Comparison of ENCODE assay signal across 21 cellular contexts in the genomic region with DNA sequence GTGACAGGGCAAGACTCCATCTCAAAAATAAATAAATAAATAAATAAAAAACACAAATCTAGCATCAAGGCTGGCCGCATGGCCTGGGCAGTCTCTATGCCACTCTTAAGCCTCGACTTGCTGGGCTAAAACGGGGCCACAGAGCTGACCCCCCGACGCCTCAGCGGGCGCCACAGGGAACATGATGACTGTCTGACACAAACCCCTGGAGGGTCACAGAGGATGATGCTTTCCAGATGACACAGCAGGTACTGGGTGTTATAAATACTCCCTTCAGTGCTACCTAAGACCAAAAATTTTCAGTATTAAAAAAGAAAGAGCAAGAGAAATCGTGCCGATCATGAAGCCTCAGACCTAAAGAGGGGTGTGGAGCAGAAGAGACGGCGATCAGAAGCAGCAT.
DNase-seq lines count a peak whose midpoint lies in the region; ATAC-seq and TF ChIP-seq lines count a peak whose summit lies in the region.
"Had no signal": no experiment of that assay in that cellular context is flagged by ENCODE, and none has a peak within 500 bp of the region (broad histone marks: within the 10 kb centered on the region; RNA-seq: fewer than 3 reads in every experiment).

No MANE protein-coding gene starts in this region.

- H3K36me3 Mint-ChIP-seq in CD14-positive monocyte (peaks cover 17 to 43% of the 10 kb centered on the region in 2 donors), naive B cell (peaks cover 0 to 9% of the 10 kb centered on the region in 2 donors)
- H3K36me3 Mint-ChIP-seq in stimulated activated naive B cell treated with anti-CD40 and anti-IgM and Interleukin-4, amounts not matched to agents 10 μg/mL and 1 μg/mL and 100 μg/mL, for 72 hours = peaks cover 41 to 62% of the 10 kb centered on the region in 2 donors

- no peaks in the 10 kb centered on the region for H3K36me3 ChIP-seq in GM23248 (ENCODE audit: low read depth)
- H3K36me3 ChIP-seq: MG63 had no signal

- peaks cover 1 to 4% (median 3%) of the 10 kb centered on the region in 3 donors for H3K27me3 Mint-ChIP-seq in CD14-positive monocyte (ENCODE audit: low read depth in 3 of 3)
- H3K27me3 Mint-ChIP-seq in naive B cell = no peaks in the 10 kb centered on the region
- H3K27me3 Mint-ChIP-seq in stimulated activated naive B cell treated with anti-CD40 and anti-IgM and Interleukin-4, amounts not matched to agents 10 μg/mL and 1 μg/mL and 100 μg/mL, for 72 hours = no peaks in the 10 kb centered on the region

- no peak overlapping the region for H3K9ac ChIP-seq in GM23248
- H3K9ac ChIP-seq: SK-N-SH had no signal

- no peak overlapping the region for H3K4me2 ChIP-seq in GM23248 (ENCODE audit: unreplicated experiment)
- H3K4me2 ChIP-seq: A549, SK-N-SH had no signal

- H3K4me1 Mint-ChIP-seq in CD14-positive monocyte = peaks cover 4% of the 10 kb centered on the region
- peaks cover 10 to 35% (median 19%) of the 10 kb centered on the region in 3 donors for H3K4me1 Mint-ChIP-seq in naive B cell
- peaks cover 13 to 28% of the 10 kb centered on the region in 2 donors for H3K4me1 Mint-ChIP-seq in stimulated activated naive B cell treated with anti-CD40 and anti-IgM and Interleukin-4, amounts not matched to agents 10 μg/mL and 1 μg/mL and 100 μg/mL, for 72 hours

- in situ Hi-C loops in GM23248 (cut with MboI) = no loop called here

- POLR2A ChIA-PET in HEK293T (lab: Yijun Ruan, JAX) = no interaction called here

- intact Hi-C loops in CD14-positive monocyte (cut with micrococcal nuclease) = no loop called here

- H3K27ac ChIP-seq in GM23248 = no peak overlapping the region
- H3K27ac ChIP-seq: A549 had no signal

- H4K20me1 ChIP-seq in GM23248 (ENCODE audit: insufficient read depth) = no peaks in the 10 kb centered on the region

- no peak overlapping the region for H2AFZ ChIP-seq in GM23248

- H3K27me3 ChIP-seq in GM23248 (replicated peaks; ENCODE audit: insufficient read depth) = no peaks in the 10 kb centered on the region
- H3K27me3 ChIP-seq: MG63 had no signal

- no peaks in the 10 kb centered on the region for H3K4me1 ChIP-seq in GM23248 (ENCODE audit: insufficient read depth)
- H3K4me1 ChIP-seq: A549 had no signal

- H3K4me3 Mint-ChIP-seq in CD14-positive monocyte (no peak overlapping the region), naive B cell (no peak overlapping the region)
- H3K4me3 Mint-ChIP-seq in stimulated activated naive B cell treated with anti-CD40 and anti-IgM and Interleukin-4, amounts not matched to agents 10 μg/mL and 1 μg/mL and 100 μg/mL, for 72 hours = no peak overlapping the region

- H3K27ac Mint-ChIP-seq in CD14-positive monocyte (peak overlapping the region in 4 of 7 donors; percentile 0 to 66 (median 46)), naive B cell (peak overlapping the region in 5 of 6 donors; percentile 17 to 87 (median 58))
- H3K27ac Mint-ChIP-seq in stimulated activated naive B cell treated with anti-CD40 and anti-IgM and Interleukin-4, amounts not matched to agents 10 μg/mL and 1 μg/mL and 100 μg/mL, for 72 hours = peak overlapping the region; percentile 86

- no peaks in the 10 kb centered on the region for H3K79me2 ChIP-seq in GM23248 (ENCODE audit: insufficient read depth)

- CTCF ChIA-PET in HEK293T (lab: Yijun Ruan, JAX) = interaction anchor here (0.7 kb wide), 1 partner anchor 413 kb away, joined by 3 read pairs; no protein-coding TSS in a partner anchor

- no peak overlapping the region for H3K4me3 ChIP-seq in GM23248
- H3K4me3 ChIP-seq: A549, K562, MG63 had no signal

- TF ChIP-seq CTCF in CD14-positive monocyte (IDR thresholded peaks at IDR 0.05) = no peak

- no peaks in the 10 kb centered on the region for H3F3A ChIP-seq in GM23248 (ENCODE audit: insufficient read depth)

- WGBS in GM23248 (ENCODE audit: low coverage in 1 of 2, low lambda C conversion rate in 2 of 2, missing lambda C conversion rate in 2 of 2), 2 experiments = 98 to 99% methylated on average over 11 of the region's 11 CpGs

- H3K9me3 Mint-ChIP-seq in CD14-positive monocyte (peaks cover 10 to 14% (median 11%) of the 10 kb centered on the region in 7 donors), naive B cell (no peaks in the 10 kb centered on the region)
- H3K9me3 Mint-ChIP-seq in stimulated activated naive B cell treated with anti-CD40 and anti-IgM and Interleukin-4, amounts not matched to agents 10 μg/mL and 1 μg/mL and 100 μg/mL, for 72 hours = peaks cover 0 to 1% of the 10 kb centered on the region in 2 donors

- ATAC-seq in naive B cell (ENCODE audit: low read depth in 2 of 2) = no peak
- peak in 1 of 2 donors; percentile 53 for ATAC-seq in stimulated activated naive B cell treated with anti-CD40 and anti-IgM and Interleukin-4, amounts not matched to agents 10 μg/mL and 1 μg/mL and 100 μg/mL, for 72 hours (replicated peaks)
- ATAC-seq: A549, K562, PC-3 had no signal

- H3K9me3 ChIP-seq in GM23248 (ENCODE audit: low read depth) = no peaks in the 10 kb centered on the region
- H3K9me3 ChIP-seq: SK-N-SH had no signal

- H3K9me2 ChIP-seq in GM23248 (ENCODE audit: insufficient read depth) = no peaks in the 10 kb centered on the region
- H3K9me2 ChIP-seq: SK-N-SH had no signal

- DNase-seq in CD14-positive monocyte (ENCODE audit: low spot score) (no peak), HEK293T (ENCODE audit: extremely low spot score) (no peak), naive B cell (no peak), GM23248 (no peak), NCI-H345 (lab: John Stamatoyannopoulos, UW) (no peak), dedifferentiated amniotic fluid mesenchymal stem cell (ENCODE audit: extremely low spot score) (no peak)
- DNase-seq in stimulated activated naive B cell treated with anti-CD40 and anti-IgM and Interleukin-4, amounts not matched to agents 10 μg/mL and 1 μg/mL and 100 μg/mL, for 72 hours = no peak
- DNase-seq: DMS153, DND-41, MG63, NCI-H1105 treated with DMSO at 0.1 percent for 48 hours, NCI-H146, NCI-H1930, NCI-H2107, NCI-H446, NCI-H524 treated with DMSO at 0.1 percent for 48 hours, NCI-H774, PC-3, SK-N-SH had no signal

TF ChIP-seq in HEK293T, 16 proteins besides CTCF, POLR2A, EP300 and RAD21:
- TF ChIP-seq, protein P1, sequence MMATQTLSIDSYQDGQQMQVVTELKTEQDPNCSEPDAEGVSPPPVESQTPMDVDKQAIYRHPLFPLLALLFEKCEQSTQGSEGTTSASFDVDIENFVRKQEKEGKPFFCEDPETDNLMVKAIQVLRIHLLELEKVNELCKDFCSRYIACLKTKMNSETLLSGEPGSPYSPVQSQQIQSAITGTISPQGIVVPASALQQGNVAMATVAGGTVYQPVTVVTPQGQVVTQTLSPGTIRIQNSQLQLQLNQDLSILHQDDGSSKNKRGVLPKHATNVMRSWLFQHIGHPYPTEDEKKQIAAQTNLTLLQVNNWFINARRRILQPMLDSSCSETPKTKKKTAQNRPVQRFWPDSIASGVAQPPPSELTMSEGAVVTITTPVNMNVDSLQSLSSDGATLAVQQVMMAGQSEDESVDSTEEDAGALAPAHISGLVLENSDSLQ (IDR thresholded peaks at IDR 0.05) = peak; percentile 39; the same call in 1 of the 2 replicates
- TF ChIP-seq L3MBTL2 (conservative IDR thresholded peaks at IDR 0.05) = no peak
TF ChIP-seq in HEK293T: peak in this region for 1.
